Comparison of ENCODE assay signal across 8 cellular contexts in genomic region chr2:112585400-112585799, GRCh38. TPM values are rescaled to one million over a fixed set of nuclear protein-coding genes. Genes with fewer than 3 reads are reported as not detected.
DNase-seq lines count a peak whose midpoint lies in the region; ATAC-seq, FAIRE-seq and TF ChIP-seq lines count a peak whose summit lies in the region.

No MANE protein-coding gene starts in this region.

- no peak for TF ChIP-seq CTCF in A549 (IDR thresholded peaks at IDR 0.05)

- no peak for TF ChIP-seq RAD21 in A549 (conservative IDR thresholded peaks at IDR 0.05 in 1 of 2, IDR thresholded peaks at IDR 0.05 in 1 of 2)

- H3K9me3 ChIP-seq in A549 (no peaks in the 10 kb centered on the region), HUES64 (ENCODE audit: insufficient read depth, low read depth, low read length) (no peaks in the 10 kb centered on the region), muscle layer of duodenum (ENCODE audit: control insufficient read depth in 1 of 2, low read length in 2 of 2) (no peaks in the 10 kb centered on the region)

- POLR2A ChIA-PET in A549 (lab: Yijun Ruan, JAX): no interaction called here

- H3K36me3 ChIP-seq in HUES64 (ENCODE audit: insufficient read depth, low read length) (peaks cover 30% of the 10 kb centered on the region), muscle layer of duodenum (ENCODE audit: control insufficient read depth in 1 of 2, insufficient read depth in 2 of 2, low read length in 2 of 2) (peaks cover 18 to 27% of the 10 kb centered on the region in 2 donors)

- WGBS in A549 (ENCODE audit: missing lambda C conversion rate): 97% methylated on average over 3 of the region's 3 CpGs
- WGBS in HUES64: 93% methylated on average over 3 of the region's 3 CpGs

- H3K27me3 ChIP-seq in HUES64 (ENCODE audit: insufficient read depth, low read length) (no peaks in the 10 kb centered on the region), muscle layer of duodenum (ENCODE audit: low read depth, low read length) (no peaks in the 10 kb centered on the region)

- no peak for FAIRE-seq in A549 (lab: Jason Lieb, UNC)
- FAIRE-seq in GM19239 (lab: Jason Lieb, UNC): no peak

- DNase-seq in A549 (ENCODE audit: low read depth in 1 of 2, low spot score in 1 of 2) (no peak), GM19239 (ENCODE audit: insufficient read length, low spot score) (no peak), NCI-H2196 (lab: John Stamatoyannopoulos, UW; ENCODE audit: unreplicated experiment) (no peak), cortex of kidney (lab: John Stamatoyannopoulos, UW) (no peak)

- H3K9ac ChIP-seq in HUES64 (ENCODE audit: low read depth, low read length): peak overlapping the region; percentile 75

- peak overlapping the region; percentile 55 for H3K4me3 ChIP-seq in A549
- H3K4me3 ChIP-seq in HUES64 (ENCODE audit: low read length): peak overlapping the region; percentile 75
- peak overlapping the region; percentile 64 to 77 for H3K4me3 ChIP-seq in muscle layer of duodenum (ENCODE audit: low read depth in 1 of 2, low read length in 2 of 2)

- H3K27ac ChIP-seq in A549: peak overlapping the region; percentile 96 to 97
- peak overlapping the region; percentile 89 for H3K27ac ChIP-seq in HUES64 (ENCODE audit: low read depth, low read length)
- H3K27ac ChIP-seq in cingulate gyrus (ENCODE audit: low read depth, low read length): peak overlapping the region; percentile 98
- peak overlapping the region; percentile 97 for H3K27ac ChIP-seq in muscle layer of duodenum (ENCODE audit: low read length)

- CTCF ChIA-PET in A549 (lab: Yijun Ruan, JAX): interaction anchor here (1.0 to 7.5 kb wide), 4 partner anchors 14 to 140 kb away, joined by 3 to 54 read pairs (median 17); no protein-coding TSS in a partner anchor

- ATAC-seq in A549 (no peak), GM18519 (IDR thresholded peaks at IDR 0.05; ENCODE audit: low FRiP score, unreplicated experiment) (no peak)

- no peak for TF ChIP-seq POLR2A in A549 (IDR thresholded peaks at IDR 0.05; ENCODE audit: low read length)

- TF ChIP-seq EP300 in A549 (IDR thresholded peaks at IDR 0.05): no peak

- peaks cover 18% of the 10 kb centered on the region for H3K4me1 ChIP-seq in A549
- peaks cover 7% of the 10 kb centered on the region for H3K4me1 ChIP-seq in HUES64 (ENCODE audit: insufficient read depth, low read length)
- H3K4me1 ChIP-seq in muscle layer of duodenum (ENCODE audit: control insufficient read depth in 1 of 2, insufficient read depth in 2 of 2, low read length in 2 of 2): peaks cover 7 to 20% of the 10 kb centered on the region in 2 donors

- H3K4me2 ChIP-seq in A549: peak overlapping the region; percentile 89

TF ChIP-seq in A549, 52 proteins besides CTCF, POLR2A, EP300 and RAD21:
- TF ChIP-seq E2F6 (IDR thresholded peaks at IDR 0.05; ENCODE audit: borderline replicate concordance, low read depth) (no peak), HDAC2 (IDR thresholded peaks at IDR 0.05) (no peak), RARB (CRISPR knock-in tag; IDR thresholded peaks at IDR 0.05) (no peak), HES2 (IDR thresholded peaks at IDR 0.05) (no peak), FOSL2 (IDR thresholded peaks at IDR 0.05) (no peak), FOSL2 (CRISPR knock-in tag; IDR thresholded peaks at IDR 0.05) (no peak), MAFK (IDR thresholded peaks at IDR 0.05; ENCODE audit: partially characterized antibody) (no peak), PHF8 (IDR thresholded peaks at IDR 0.05; ENCODE audit: borderline replicate concordance, low read depth) (no peak), FOSB (CRISPR knock-in tag; IDR thresholded peaks at IDR 0.05) (no peak), ESRRA (IDR thresholded peaks at IDR 0.05; ENCODE audit: borderline replicate concordance, low read length) (no peak), RFX5 (IDR thresholded peaks at IDR 0.05) (no peak), CBX8 (IDR thresholded peaks at IDR 0.05) (no peak), MAZ (IDR thresholded peaks at IDR 0.05; ENCODE audit: borderline replicate concordance, low read depth, low read length) (no peak), ATOH8 (CRISPR knock-in tag; IDR thresholded peaks at IDR 0.05; ENCODE audit: low read depth) (no peak), NR3C1 (IDR thresholded peaks at IDR 0.05) (no peak), CEBPB (IDR thresholded peaks at IDR 0.05) (no peak), HOXB13 (CRISPR knock-in tag; IDR thresholded peaks at IDR 0.05; ENCODE audit: low read depth) (no peak), POLR2AphosphoS2 (conservative IDR thresholded peaks at IDR 0.05; ENCODE audit: low read length) (no peak), RNF2 (IDR thresholded peaks at IDR 0.05; ENCODE audit: borderline replicate concordance, low read depth) (no peak)
- TF ChIP-seq, protein P1, sequence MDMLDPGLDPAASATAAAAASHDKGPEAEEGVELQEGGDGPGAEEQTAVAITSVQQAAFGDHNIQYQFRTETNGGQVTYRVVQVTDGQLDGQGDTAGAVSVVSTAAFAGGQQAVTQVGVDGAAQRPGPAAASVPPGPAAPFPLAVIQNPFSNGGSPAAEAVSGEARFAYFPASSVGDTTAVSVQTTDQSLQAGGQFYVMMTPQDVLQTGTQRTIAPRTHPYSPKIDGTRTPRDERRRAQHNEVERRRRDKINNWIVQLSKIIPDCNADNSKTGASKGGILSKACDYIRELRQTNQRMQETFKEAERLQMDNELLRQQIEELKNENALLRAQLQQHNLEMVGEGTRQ (IDR thresholded peaks at IDR 0.05): no peak

RNA-seq across cellular contexts. Expression of gene CHCHD5, which starts 1.0 kb away (rescaled TPM):
- 15.0 and 17.6 TPM in 2 replicates for polyA plus RNA-seq in A549 (2011; rRNA removed)
- polyA plus RNA-seq in A549 (2012; cell fraction: cytosol; rRNA removed): 108 and 116 TPM in 2 replicates
- 67.2 and 94.2 TPM in 2 replicates for polyA plus RNA-seq in A549 (2012; cell fraction: nucleus; rRNA removed)
- polyA plus RNA-seq in A549 (2017; fragmentation: RNase III; extraction: RNeasy Plus Mini Kit Qiagen cat#74134 plus additional on column Dnase treatment): 61.4 to 62.4 TPM (median 62.0 TPM) in 3 replicates
- polyA minus RNA-seq in A549 (2011; rRNA and poly(A)+ RNA removed): 8.8 and 18.3 TPM in 2 replicates
- polyA plus RNA-seq in HUES64 (2013, experiment 1 of 2): 36.2 TPM
- polyA plus RNA-seq in HUES64 (2013, experiment 2 of 2): 31.2 TPM

RNA-seq across cellular contexts. Expression of gene POLR1B, which starts 43.1 kb away (rescaled TPM):
- polyA plus RNA-seq in A549 (2011; rRNA removed) (41.2 and 50.7 TPM in 2 replicates), A549 (2017; fragmentation: RNase III; extraction: RNeasy Plus Mini Kit Qiagen cat#74134 plus additional on column Dnase treatment) (18.9 to 20.6 TPM (median 19.0 TPM) in 3 replicates)
- polyA plus RNA-seq in A549 (2012; cell fraction: cytosol; rRNA removed): 11.4 and 12.9 TPM in 2 replicates
- 24.6 and 35.2 TPM in 2 replicates for polyA plus RNA-seq in A549 (2012; cell fraction: nucleus; rRNA removed)
- 83.6 and 118 TPM in 2 replicates for polyA minus RNA-seq in A549 (2011; rRNA and poly(A)+ RNA removed)
- 26.0 TPM for polyA plus RNA-seq in HUES64 (2013, experiment 1 of 2)
- polyA plus RNA-seq in HUES64 (2013, experiment 2 of 2): 18.1 TPM
